Comparison of ENCODE assay signal across 1 cellular context in genomic region chr20:49592120-49592519, GRCh38.
A peak's percentile ranks its signal among the peaks of the same experiment; 100 is the strongest.
TF ChIP-seq lines count a peak whose summit lies in the region.

No MANE protein-coding gene starts in this region.

TF ChIP-seq in K562, 482 proteins besides CTCF, POLR2A, EP300 and RAD21 (continued from another document):
- TF ChIP-seq, protein P1, sequence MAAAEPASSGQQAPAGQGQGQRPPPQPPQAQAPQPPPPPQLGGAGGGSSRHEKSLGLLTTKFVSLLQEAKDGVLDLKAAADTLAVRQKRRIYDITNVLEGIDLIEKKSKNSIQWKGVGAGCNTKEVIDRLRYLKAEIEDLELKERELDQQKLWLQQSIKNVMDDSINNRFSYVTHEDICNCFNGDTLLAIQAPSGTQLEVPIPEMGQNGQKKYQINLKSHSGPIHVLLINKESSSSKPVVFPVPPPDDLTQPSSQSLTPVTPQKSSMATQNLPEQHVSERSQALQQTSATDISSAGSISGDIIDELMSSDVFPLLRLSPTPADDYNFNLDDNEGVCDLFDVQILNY (CRISPR knock-in tag; IDR thresholded peaks at IDR 0.05): no peak
- TF ChIP-seq OTX1 (CRISPR knock-in tag; IDR thresholded peaks at IDR 0.05): peak; percentile 35; the same call in 1 of the 2 replicates
- peak; percentile 59; the same call in 1 of the 2 replicates for TF ChIP-seq EHMT2 (IDR thresholded peaks at IDR 0.05)
- 0 out of 2 replicates have a peak, but pooled peaks have one; percentile 2 for TF ChIP-seq EGR1 (conservative IDR thresholded peaks at IDR 0.05)
- no peak for TF ChIP-seq TEAD4 (IDR thresholded peaks at IDR 0.05; ENCODE audit: low read length)
- TF ChIP-seq TEAD4 (CRISPR knock-in tag; IDR thresholded peaks at IDR 0.05; ENCODE audit: borderline replicate concordance): no peak
- TF ChIP-seq, protein P2, sequence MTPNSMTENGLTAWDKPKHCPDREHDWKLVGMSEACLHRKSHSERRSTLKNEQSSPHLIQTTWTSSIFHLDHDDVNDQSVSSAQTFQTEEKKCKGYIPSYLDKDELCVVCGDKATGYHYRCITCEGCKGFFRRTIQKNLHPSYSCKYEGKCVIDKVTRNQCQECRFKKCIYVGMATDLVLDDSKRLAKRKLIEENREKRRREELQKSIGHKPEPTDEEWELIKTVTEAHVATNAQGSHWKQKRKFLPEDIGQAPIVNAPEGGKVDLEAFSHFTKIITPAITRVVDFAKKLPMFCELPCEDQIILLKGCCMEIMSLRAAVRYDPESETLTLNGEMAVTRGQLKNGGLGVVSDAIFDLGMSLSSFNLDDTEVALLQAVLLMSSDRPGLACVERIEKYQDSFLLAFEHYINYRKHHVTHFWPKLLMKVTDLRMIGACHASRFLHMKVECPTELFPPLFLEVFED (CRISPR knock-in tag; conservative IDR thresholded peaks at IDR 0.05): 0 out of 2 replicates have a peak, but pooled peaks have one; percentile 41
TF ChIP-seq in K562: peak in this region for 4.
